ENCODE assay signal across 1 cellular context in the genomic region with DNA sequence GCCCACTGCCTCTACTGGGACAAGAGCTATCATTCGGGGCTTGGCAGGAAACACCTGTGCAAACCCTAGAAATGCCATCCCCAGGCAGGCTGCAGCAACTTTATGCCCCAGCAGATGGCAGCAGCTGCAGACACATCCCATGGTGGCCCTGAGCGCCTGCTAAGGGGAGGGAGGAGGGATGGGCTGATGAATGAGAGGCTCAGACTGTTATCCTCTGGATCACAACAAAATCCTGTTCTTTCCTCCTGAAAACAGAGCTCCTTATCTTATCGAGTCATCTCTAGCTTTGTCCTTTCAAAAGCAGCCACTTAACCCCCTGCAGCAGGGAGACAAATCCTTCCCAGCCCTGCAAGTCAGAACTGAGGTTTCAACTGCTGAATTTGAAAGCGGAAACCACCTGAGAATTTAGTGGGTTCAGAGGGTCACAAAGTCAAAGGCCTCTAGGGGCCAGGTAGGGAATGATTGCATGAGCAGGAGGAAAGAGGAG.
A peak's percentile ranks its signal among the peaks of the same experiment; 100 is the strongest.
TF ChIP-seq lines count a peak whose summit lies in the region.

No MANE protein-coding gene starts in this region.

TF ChIP-seq in GM12878, 131 proteins besides CTCF, POLR2A, EP300 and RAD21 (continued from another document):
- TF ChIP-seq, protein P1, sequence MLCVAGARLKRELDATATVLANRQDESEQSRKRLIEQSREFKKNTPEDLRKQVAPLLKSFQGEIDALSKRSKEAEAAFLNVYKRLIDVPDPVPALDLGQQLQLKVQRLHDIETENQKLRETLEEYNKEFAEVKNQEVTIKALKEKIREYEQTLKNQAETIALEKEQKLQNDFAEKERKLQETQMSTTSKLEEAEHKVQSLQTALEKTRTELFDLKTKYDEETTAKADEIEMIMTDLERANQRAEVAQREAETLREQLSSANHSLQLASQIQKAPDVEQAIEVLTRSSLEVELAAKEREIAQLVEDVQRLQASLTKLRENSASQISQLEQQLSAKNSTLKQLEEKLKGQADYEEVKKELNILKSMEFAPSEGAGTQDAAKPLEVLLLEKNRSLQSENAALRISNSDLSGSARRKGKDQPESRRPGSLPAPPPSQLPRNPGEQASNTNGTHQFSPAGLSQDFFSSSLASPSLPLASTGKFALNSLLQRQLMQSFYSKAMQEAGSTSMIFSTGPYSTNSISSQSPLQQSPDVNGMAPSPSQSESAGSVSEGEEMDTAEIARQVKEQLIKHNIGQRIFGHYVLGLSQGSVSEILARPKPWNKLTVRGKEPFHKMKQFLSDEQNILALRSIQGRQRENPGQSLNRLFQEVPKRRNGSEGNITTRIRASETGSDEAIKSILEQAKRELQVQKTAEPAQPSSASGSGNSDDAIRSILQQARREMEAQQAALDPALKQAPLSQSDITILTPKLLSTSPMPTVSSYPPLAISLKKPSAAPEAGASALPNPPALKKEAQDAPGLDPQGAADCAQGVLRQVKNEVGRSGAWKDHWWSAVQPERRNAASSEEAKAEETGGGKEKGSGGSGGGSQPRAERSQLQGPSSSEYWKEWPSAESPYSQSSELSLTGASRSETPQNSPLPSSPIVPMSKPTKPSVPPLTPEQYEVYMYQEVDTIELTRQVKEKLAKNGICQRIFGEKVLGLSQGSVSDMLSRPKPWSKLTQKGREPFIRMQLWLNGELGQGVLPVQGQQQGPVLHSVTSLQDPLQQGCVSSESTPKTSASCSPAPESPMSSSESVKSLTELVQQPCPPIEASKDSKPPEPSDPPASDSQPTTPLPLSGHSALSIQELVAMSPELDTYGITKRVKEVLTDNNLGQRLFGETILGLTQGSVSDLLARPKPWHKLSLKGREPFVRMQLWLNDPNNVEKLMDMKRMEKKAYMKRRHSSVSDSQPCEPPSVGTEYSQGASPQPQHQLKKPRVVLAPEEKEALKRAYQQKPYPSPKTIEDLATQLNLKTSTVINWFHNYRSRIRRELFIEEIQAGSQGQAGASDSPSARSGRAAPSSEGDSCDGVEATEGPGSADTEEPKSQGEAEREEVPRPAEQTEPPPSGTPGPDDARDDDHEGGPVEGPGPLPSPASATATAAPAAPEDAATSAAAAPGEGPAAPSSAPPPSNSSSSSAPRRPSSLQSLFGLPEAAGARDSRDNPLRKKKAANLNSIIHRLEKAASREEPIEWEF (IDR thresholded peaks at IDR 0.05; ENCODE audit: insufficient replicate concordance, low read depth, low read length), result peak; percentile 34
- TF ChIP-seq SP1 (IDR thresholded peaks at IDR 0.05; ENCODE audit: low read depth, low read length) (no peak), BMI1 (IDR thresholded peaks at IDR 0.05; ENCODE audit: borderline replicate concordance) (no peak), MTA2 (IDR thresholded peaks at IDR 0.05; ENCODE audit: low read depth) (0 out of 2 replicates have a peak, but pooled peaks have one; percentile 15), GATAD2B (conservative IDR thresholded peaks at IDR 0.05; ENCODE audit: low read depth) (no peak), KAT2A (conservative IDR thresholded peaks at IDR 0.05; ENCODE audit: control insufficient read depth, low read depth, low read length) (no peak), TAF1 (IDR thresholded peaks at IDR 0.05; ENCODE audit: borderline replicate concordance, low read depth, low read length) (no peak), NR2F1 (conservative IDR thresholded peaks at IDR 0.05) (peak; percentile 91), ZZZ3 (IDR thresholded peaks at IDR 0.05; ENCODE audit: control insufficient read depth, insufficient read length, low read depth) (no peak), PAX5 (IDR thresholded peaks at IDR 0.05; ENCODE audit: borderline replicate concordance, low read depth, low read length) (no peak), POLR2AphosphoS5 (IDR thresholded peaks at IDR 0.05; ENCODE audit: low read length) (no peak), YBX1 (IDR thresholded peaks at IDR 0.05) (no peak), YY1 (IDR thresholded peaks at IDR 0.05; ENCODE audit: low read depth, low read length) (peak; percentile 83), JUND (IDR thresholded peaks at IDR 0.05; ENCODE audit: low read depth, low read length) (no peak), BACH1 (IDR thresholded peaks at IDR 0.05; ENCODE audit: borderline replicate concordance) (no peak), EZH2 (IDR thresholded peaks at IDR 0.05; ENCODE audit: borderline replicate concordance, control insufficient read depth, low read depth, low read length) (no peak), SREBF2 (IDR thresholded peaks at IDR 0.05; ENCODE audit: low read length) (no peak), FOXM1 (IDR thresholded peaks at IDR 0.05; ENCODE audit: low read depth, low read length) (peak; percentile 43; the same call in 1 of the 2 replicates), CREB1 (IDR thresholded peaks at IDR 0.05; ENCODE audit: low read depth) (0 out of 2 replicates have a peak, but pooled peaks have one; percentile 19), NR2C1 (IDR thresholded peaks at IDR 0.05) (peak; percentile 38; the same call in 1 of the 2 replicates), CREM (IDR thresholded peaks at IDR 0.05; ENCODE audit: low read depth) (0 out of 2 replicates have a peak, but pooled peaks have one; percentile 8), IKZF2 (IDR thresholded peaks at IDR 0.05) (peak; percentile 48 to 55; a peak in 2 of 4 replicates), SMARCA5 (IDR thresholded peaks at IDR 0.05) (peak; percentile 46; the same call in 1 of the 2 replicates), WRNIP1 (IDR thresholded peaks at IDR 0.05; ENCODE audit: borderline replicate concordance, low read depth, low read length) (no peak), ATF7 (IDR thresholded peaks at IDR 0.05; ENCODE audit: low read depth) (0 out of 2 replicates have a peak, but pooled peaks have one; percentile 13)
- TF ChIP-seq, protein P2, sequence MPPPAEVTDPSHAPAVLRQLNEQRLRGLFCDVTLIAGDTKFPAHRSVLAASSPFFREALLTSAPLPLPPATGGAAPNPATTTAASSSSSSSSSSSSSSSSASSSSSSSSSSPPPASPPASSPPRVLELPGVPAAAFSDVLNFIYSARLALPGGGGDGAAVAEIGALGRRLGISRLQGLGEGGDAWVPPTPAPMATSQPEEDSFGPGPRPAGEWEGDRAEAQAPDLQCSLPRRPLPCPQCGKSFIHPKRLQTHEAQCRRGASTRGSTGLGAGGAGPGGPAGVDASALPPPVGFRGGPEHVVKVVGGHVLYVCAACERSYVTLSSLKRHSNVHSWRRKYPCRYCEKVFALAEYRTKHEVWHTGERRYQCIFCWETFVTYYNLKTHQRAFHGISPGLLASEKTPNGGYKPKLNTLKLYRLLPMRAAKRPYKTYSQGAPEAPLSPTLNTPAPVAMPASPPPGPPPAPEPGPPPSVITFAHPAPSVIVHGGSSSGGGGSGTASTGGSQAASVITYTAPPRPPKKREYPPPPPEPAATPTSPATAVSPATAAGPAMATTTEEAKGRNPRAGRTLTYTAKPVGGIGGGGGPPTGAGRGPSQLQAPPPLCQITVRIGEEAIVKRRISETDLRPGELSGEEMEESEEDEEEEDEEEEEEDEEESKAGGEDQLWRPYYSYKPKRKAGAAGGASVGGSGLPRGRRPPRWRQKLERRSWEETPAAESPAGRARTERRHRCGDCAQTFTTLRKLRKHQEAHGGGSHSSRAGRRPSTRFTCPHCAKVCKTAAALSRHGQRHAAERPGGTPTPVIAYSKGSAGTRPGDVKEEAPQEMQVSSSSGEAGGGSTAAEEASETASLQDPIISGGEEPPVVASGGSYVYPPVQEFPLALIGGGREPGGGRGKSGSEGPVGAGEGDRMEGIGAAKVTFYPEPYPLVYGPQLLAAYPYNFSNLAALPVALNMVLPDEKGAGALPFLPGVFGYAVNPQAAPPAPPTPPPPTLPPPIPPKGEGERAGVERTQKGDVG (CRISPR knock-in tag; IDR thresholded peaks at IDR 0.05), result no peak
- TF ChIP-seq, protein P3, sequence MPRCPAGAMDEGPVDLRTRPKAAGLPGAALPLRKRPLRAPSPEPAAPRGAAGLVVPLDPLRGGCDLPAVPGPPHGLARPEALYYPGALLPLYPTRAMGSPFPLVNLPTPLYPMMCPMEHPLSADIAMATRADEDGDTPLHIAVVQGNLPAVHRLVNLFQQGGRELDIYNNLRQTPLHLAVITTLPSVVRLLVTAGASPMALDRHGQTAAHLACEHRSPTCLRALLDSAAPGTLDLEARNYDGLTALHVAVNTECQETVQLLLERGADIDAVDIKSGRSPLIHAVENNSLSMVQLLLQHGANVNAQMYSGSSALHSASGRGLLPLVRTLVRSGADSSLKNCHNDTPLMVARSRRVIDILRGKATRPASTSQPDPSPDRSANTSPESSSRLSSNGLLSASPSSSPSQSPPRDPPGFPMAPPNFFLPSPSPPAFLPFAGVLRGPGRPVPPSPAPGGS (IDR thresholded peaks at IDR 0.05; ENCODE audit: borderline replicate concordance, insufficient read depth, low read depth, low read length, poor library complexity, severe bottlenecking), result no peak
- TF ChIP-seq, protein P4, sequence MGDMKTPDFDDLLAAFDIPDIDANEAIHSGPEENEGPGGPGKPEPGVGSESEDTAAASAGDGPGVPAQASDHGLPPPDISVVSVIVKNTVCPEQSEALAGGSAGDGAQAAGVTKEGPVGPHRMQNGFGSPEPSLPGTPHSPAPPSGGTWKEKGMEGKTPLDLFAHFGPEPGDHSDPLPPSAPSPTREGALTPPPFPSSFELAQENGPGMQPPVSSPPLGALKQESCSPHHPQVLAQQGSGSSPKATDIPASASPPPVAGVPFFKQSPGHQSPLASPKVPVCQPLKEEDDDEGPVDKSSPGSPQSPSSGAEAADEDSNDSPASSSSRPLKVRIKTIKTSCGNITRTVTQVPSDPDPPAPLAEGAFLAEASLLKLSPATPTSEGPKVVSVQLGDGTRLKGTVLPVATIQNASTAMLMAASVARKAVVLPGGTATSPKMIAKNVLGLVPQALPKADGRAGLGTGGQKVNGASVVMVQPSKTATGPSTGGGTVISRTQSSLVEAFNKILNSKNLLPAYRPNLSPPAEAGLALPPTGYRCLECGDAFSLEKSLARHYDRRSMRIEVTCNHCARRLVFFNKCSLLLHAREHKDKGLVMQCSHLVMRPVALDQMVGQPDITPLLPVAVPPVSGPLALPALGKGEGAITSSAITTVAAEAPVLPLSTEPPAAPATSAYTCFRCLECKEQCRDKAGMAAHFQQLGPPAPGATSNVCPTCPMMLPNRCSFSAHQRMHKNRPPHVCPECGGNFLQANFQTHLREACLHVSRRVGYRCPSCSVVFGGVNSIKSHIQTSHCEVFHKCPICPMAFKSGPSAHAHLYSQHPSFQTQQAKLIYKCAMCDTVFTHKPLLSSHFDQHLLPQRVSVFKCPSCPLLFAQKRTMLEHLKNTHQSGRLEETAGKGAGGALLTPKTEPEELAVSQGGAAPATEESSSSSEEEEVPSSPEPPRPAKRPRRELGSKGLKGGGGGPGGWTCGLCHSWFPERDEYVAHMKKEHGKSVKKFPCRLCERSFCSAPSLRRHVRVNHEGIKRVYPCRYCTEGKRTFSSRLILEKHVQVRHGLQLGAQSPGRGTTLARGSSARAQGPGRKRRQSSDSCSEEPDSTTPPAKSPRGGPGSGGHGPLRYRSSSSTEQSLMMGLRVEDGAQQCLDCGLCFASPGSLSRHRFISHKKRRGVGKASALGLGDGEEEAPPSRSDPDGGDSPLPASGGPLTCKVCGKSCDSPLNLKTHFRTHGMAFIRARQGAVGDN (IDR thresholded peaks at IDR 0.05), result no peak
- TF ChIP-seq, protein P5, sequence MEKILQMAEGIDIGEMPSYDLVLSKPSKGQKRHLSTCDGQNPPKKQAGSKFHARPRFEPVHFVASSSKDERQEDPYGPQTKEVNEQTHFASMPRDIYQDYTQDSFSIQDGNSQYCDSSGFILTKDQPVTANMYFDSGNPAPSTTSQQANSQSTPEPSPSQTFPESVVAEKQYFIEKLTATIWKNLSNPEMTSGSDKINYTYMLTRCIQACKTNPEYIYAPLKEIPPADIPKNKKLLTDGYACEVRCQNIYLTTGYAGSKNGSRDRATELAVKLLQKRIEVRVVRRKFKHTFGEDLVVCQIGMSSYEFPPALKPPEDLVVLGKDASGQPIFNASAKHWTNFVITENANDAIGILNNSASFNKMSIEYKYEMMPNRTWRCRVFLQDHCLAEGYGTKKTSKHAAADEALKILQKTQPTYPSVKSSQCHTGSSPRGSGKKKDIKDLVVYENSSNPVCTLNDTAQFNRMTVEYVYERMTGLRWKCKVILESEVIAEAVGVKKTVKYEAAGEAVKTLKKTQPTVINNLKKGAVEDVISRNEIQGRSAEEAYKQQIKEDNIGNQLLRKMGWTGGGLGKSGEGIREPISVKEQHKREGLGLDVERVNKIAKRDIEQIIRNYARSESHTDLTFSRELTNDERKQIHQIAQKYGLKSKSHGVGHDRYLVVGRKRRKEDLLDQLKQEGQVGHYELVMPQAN (conservative IDR thresholded peaks at IDR 0.05), result no peak
- TF ChIP-seq, protein P6, sequence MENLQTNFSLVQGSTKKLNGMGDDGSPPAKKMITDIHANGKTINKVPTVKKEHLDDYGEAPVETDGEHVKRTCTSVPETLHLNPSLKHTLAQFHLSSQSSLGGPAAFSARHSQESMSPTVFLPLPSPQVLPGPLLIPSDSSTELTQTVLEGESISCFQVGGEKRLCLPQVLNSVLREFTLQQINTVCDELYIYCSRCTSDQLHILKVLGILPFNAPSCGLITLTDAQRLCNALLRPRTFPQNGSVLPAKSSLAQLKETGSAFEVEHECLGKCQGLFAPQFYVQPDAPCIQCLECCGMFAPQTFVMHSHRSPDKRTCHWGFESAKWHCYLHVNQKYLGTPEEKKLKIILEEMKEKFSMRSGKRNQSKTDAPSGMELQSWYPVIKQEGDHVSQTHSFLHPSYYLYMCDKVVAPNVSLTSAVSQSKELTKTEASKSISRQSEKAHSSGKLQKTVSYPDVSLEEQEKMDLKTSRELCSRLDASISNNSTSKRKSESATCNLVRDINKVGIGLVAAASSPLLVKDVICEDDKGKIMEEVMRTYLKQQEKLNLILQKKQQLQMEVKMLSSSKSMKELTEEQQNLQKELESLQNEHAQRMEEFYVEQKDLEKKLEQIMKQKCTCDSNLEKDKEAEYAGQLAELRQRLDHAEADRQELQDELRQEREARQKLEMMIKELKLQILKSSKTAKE (IDR thresholded peaks at IDR 0.05; ENCODE audit: low read depth, poor library complexity, severe bottlenecking), result peak; percentile 23
- TF ChIP-seq, protein P7, sequence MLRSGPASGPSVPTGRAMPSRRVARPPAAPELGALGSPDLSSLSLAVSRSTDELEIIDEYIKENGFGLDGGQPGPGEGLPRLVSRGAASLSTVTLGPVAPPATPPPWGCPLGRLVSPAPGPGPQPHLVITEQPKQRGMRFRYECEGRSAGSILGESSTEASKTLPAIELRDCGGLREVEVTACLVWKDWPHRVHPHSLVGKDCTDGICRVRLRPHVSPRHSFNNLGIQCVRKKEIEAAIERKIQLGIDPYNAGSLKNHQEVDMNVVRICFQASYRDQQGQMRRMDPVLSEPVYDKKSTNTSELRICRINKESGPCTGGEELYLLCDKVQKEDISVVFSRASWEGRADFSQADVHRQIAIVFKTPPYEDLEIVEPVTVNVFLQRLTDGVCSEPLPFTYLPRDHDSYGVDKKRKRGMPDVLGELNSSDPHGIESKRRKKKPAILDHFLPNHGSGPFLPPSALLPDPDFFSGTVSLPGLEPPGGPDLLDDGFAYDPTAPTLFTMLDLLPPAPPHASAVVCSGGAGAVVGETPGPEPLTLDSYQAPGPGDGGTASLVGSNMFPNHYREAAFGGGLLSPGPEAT (IDR thresholded peaks at IDR 0.05; ENCODE audit: low read depth), result 0 out of 2 replicates have a peak, but pooled peaks have one; percentile 32
- TF ChIP-seq, protein P8, sequence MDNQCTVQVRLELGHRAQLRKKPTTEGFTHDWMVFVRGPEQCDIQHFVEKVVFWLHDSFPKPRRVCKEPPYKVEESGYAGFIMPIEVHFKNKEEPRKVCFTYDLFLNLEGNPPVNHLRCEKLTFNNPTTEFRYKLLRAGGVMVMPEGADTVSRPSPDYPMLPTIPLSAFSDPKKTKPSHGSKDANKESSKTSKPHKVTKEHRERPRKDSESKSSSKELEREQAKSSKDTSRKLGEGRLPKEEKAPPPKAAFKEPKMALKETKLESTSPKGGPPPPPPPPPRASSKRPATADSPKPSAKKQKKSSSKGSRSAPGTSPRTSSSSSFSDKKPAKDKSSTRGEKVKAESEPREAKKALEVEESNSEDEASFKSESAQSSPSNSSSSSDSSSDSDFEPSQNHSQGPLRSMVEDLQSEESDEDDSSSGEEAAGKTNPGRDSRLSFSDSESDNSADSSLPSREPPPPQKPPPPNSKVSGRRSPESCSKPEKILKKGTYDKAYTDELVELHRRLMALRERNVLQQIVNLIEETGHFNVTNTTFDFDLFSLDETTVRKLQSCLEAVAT (IDR thresholded peaks at IDR 0.05), result 0 out of 2 replicates have a peak, but pooled peaks have one; percentile 26
